In the genomic region with DNA sequence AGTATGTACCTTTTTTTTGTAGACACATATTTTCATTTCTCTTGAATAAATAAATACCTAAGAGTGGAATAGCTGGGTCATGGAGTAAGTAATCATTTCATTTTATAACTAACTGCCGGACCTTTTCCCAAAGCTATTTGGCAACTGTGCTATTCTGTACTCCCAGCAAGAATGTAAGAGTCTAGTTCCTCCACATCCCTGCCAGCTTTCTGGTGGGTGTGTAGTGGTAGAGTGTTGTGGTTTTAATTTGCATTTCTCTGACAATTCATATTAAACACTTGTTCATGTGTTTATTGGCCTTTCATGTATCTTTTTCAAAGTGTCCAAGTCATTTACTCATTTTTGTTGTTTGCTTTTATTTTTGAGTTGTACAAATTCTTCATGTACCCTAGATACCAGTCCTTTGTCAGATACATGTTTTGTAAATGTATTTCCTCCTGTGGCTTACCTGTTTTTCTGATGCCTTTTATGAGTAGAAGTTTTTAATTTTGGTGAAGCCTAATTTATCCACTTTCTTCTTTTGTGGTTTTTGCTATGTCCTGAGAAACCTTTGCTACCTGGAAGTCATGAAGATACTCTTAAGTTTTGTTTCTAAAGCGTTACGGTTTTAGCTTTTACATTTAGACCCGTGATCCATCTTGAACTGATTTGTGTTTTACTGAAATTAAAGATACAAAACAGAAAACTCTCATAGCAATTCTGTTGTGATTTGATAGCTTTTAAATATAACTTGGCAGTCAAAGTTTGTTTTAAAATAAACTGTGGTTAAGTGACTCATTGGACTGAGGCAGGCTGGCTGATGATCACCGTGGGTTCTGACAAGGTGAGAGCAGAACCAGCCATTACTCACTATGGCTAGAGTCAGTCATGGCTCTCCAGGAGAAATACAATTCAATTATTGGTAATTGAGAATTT, we compare ENCODE assay signal across 9 cellular contexts. TPM values are rescaled to one million over a fixed set of nuclear protein-coding genes. Genes with fewer than 3 reads are reported as not detected.
DNase-seq lines count a peak whose midpoint lies in the region; ATAC-seq and TF ChIP-seq lines count a peak whose summit lies in the region.
"Had no signal": no experiment of that assay in that cellular context is flagged by ENCODE, and none has a peak within 500 bp of the region (broad histone marks: within the 10 kb centered on the region; RNA-seq: fewer than 3 reads in every experiment).

No MANE protein-coding gene starts in this region.

- H3K27ac ChIP-seq in esophagus muscularis mucosa (replicated peaks in 1 of 4) (peak overlapping the region; percentile 13 to 60 (median 57)), smooth muscle cell (ENCODE audit: low read depth) (peak overlapping the region; percentile 83)
- H3K27ac ChIP-seq: C4-2B had no signal

- H3K27me3 ChIP-seq in esophagus muscularis mucosa (no peaks in the 10 kb centered on the region), smooth muscle cell (ENCODE audit: low read depth) (no peaks in the 10 kb centered on the region)

- H3K36me3 ChIP-seq in esophagus muscularis mucosa (peaks cover 3 to 7% (median 5%) of the 10 kb centered on the region in 4 donors), smooth muscle cell (ENCODE audit: low read depth) (peaks cover under 1% of the 10 kb centered on the region)

- TF ChIP-seq POLR2A in esophagus muscularis mucosa (IDR thresholded peaks at IDR 0.05; ENCODE audit: low read depth) (no peak), GM18505 (IDR thresholded peaks at IDR 0.05; ENCODE audit: borderline replicate concordance, extremely low read depth, insufficient read depth, insufficient read length) (no peak)

- H4K20me1 ChIP-seq in smooth muscle cell (ENCODE audit: low read depth) = peaks cover 97% of the 10 kb centered on the region

- H3K4me1 ChIP-seq in esophagus muscularis mucosa (peaks cover 71 to 88% (median 79%) of the 10 kb centered on the region in 4 donors), smooth muscle cell (ENCODE audit: low read depth) (peaks cover 40% of the 10 kb centered on the region)

- TF ChIP-seq CTCF in esophagus muscularis mucosa (IDR thresholded peaks at IDR 0.05) (no peak), smooth muscle cell (IDR thresholded peaks at IDR 0.05; ENCODE audit: borderline replicate concordance, insufficient read depth, poor library complexity, severe bottlenecking) (no peak)

- peak overlapping the region; percentile 37 for H3K9ac ChIP-seq in smooth muscle cell (ENCODE audit: low read depth)

- H3F3A ChIP-seq in smooth muscle cell (ENCODE audit: low read depth) = peaks cover 4% of the 10 kb centered on the region

- peaks cover 97% of the 10 kb centered on the region for H3K79me2 ChIP-seq in smooth muscle cell (ENCODE audit: low read depth)

- H3K4me2 ChIP-seq in smooth muscle cell = peak overlapping the region; percentile 54

- no peak for TF ChIP-seq EP300 in esophagus muscularis mucosa (IDR thresholded peaks at IDR 0.05)

- intact Hi-C loops in esophagus muscularis mucosa (cut with DNase I) = no loop called here

- ATAC-seq in GM18505 (IDR thresholded peaks at IDR 0.05; ENCODE audit: unreplicated experiment) (no peak), GM18858 (IDR thresholded peaks at IDR 0.05; ENCODE audit: unreplicated experiment) (no peak)

- H3K4me3 ChIP-seq in esophagus muscularis mucosa = peak overlapping the region in 2 of 4 donors; percentile 11 to 19
- H3K4me3 ChIP-seq in smooth muscle cell = no peak overlapping the region

- WGBS in esophagus muscularis mucosa = 15% methylated on average over 5 of the region's 5 CpGs
- 50% methylated on average over 5 of the region's 5 CpGs for WGBS in smooth muscle cell (ENCODE audit: low lambda C conversion rate)

- no peak overlapping the region for H2AFZ ChIP-seq in smooth muscle cell (ENCODE audit: low read depth)

- H3K9me3 ChIP-seq in esophagus muscularis mucosa (no peaks in the 10 kb centered on the region), smooth muscle cell (replicated peaks; ENCODE audit: low read depth) (no peaks in the 10 kb centered on the region)

- peak; percentile 44 for DNase-seq in NK-92 treated with Interleukin-12 subunit alpha and Interleukin-12 subunit beta, amount 100 ng/mL, for 24 hours (lab: John Stamatoyannopoulos, UW)
- no peak for DNase-seq in NK-92 (lab: John Stamatoyannopoulos, UW; ENCODE audit: unreplicated experiment)
- DNase-seq in activated CD4-positive, alpha-beta T cell treated with anti-CD3 and anti-CD28 coated beads, Interleukin-2, amount 50 U/mL, for 4 hours = peak; percentile 38 to 48
- DNase-seq in esophagus muscularis mucosa (ENCODE audit: extremely low spot score) = no peak
- DNase-seq in smooth muscle cell (lab: John Stamatoyannopoulos, UW; ENCODE audit: unreplicated experiment) = no peak
- no peak for DNase-seq in NCI-H2081 treated with DMSO at 0.1 percent for 48 hours (lab: John Stamatoyannopoulos, UW)

RNA-seq across cellular contexts. Expression of a gene that starts 7.9 kb away (rescaled TPM):
- 10 to 100 TPM; 33.5 to 61.8 (median 35.3) TPM for total RNA-seq in esophagus muscularis mucosa
- 25.0 and 42.2 TPM in 2 replicates for total RNA-seq in smooth muscle cell
- polyA plus RNA-seq in smooth muscle cell = 29.9 and 41.8 TPM in 2 replicates

Comparison
In these comparisons a context has a peak if more than half of its experiments do, and no peak if none do; other contexts are left out.
1. DNase-seq: peak in NK-92 treated with Interleukin-12 subunit alpha and Interleukin-12 subunit beta, amount 100 ng/mL, for 24 hours (single experiment) and activated CD4-positive, alpha-beta T cell treated with anti-CD3 and anti-CD28 coated beads, Interleukin-2, amount 50 U/mL, for 4 hours (2 of 2); none in NK-92 (single experiment), esophagus muscularis mucosa (single experiment), smooth muscle cell (single experiment) and NCI-H2081 treated with DMSO at 0.1 percent for 48 hours (single experiment).